Comparison of ENCODE assay signal across 13 cellular contexts in genomic region chr18:3931542-3932112, GRCh38.
DNase-seq lines count a peak whose midpoint lies in the region; TF ChIP-seq lines count a peak whose summit lies in the region.
"Had no signal": no experiment of that assay in that cellular context is flagged by ENCODE, and none has a peak within 500 bp of the region (broad histone marks: within the 10 kb centered on the region; RNA-seq: fewer than 3 reads in every experiment).

No MANE protein-coding gene starts in this region.

- peak overlapping the region in 2 of 59 donors; percentile 9 to 14 for H3K4me3 ChIP-seq in dorsolateral prefrontal cortex
- no peak overlapping the region for H3K4me3 ChIP-seq in prostate gland
- H3K4me3 ChIP-seq: BLaER1, GM23338 had no signal

- no peaks in the 10 kb centered on the region for H3K4me1 ChIP-seq in prostate gland (replicated peaks)

- peak in 1 of 56 donors; percentile 16 for TF ChIP-seq CTCF in dorsolateral prefrontal cortex (IDR thresholded peaks at IDR 0.05 in 54 of 56, conservative IDR thresholded peaks at IDR 0.05 in 2 of 56; ENCODE audit: low read depth in 1 of 56, partially characterized antibody in 56 of 56)
- TF ChIP-seq CTCF in prostate gland (IDR thresholded peaks at IDR 0.05): no peak

- H3K36me3 ChIP-seq in prostate gland: no peaks in the 10 kb centered on the region
- H3K36me3 ChIP-seq: BLaER1 had no signal

- intact Hi-C loops in dorsolateral prefrontal cortex (cut with DNase I) (no loop called here), prostate gland (cut with DNase I) (no loop called here)

- TF ChIP-seq POLR2A in prostate gland (IDR thresholded peaks at IDR 0.05): no peak

- H3K27ac ChIP-seq in dorsolateral prefrontal cortex (peak overlapping the region in 45 of 59 donors; percentile 5 to 85 (median 65)), prostate gland (no peak overlapping the region)
- H3K27ac ChIP-seq: BLaER1 had no signal

- no peaks in the 10 kb centered on the region for H3K9me3 ChIP-seq in prostate gland
- H3K9me3 ChIP-seq: BLaER1 had no signal

- DNase-seq in ELR (ENCODE audit: low read depth) (peak; percentile 3), NCI-H226 (peak; percentile 72), dorsolateral prefrontal cortex (no peak), renal cortical epithelial cell (ENCODE audit: low read depth) (peak; percentile 28), GF-D8 (lab: John Stamatoyannopoulos, UW) (no peak), prostate gland (ENCODE audit: low spot score) (no peak), NCI-H2171 treated with DMSO at 0.1 percent for 48 hours (lab: John Stamatoyannopoulos, UW) (no peak)
- DNase-seq: DMS153, NCI-H1048, NCI-H748 treated with DMSO at 0.1 percent for 48 hours, SHP77 treated with DMSO at 0.1 percent for 48 hours had no signal

- H3K27me3 ChIP-seq in dorsolateral prefrontal cortex: no peaks in the 10 kb centered on the region
- no peaks in the 10 kb centered on the region for H3K27me3 ChIP-seq in prostate gland (replicated peaks; ENCODE audit: insufficient read depth)
- H3K27me3 ChIP-seq: BLaER1 had no signal

- WGBS in prostate gland: 98% methylated on average over 4 of the region's 4 CpGs

Comparison
In these comparisons a context has a peak if more than half of its experiments do, and no peak if none do; other contexts are left out.
1. DNase-seq: peak in ELR (single experiment), NCI-H226 (single experiment) and renal cortical epithelial cell (single experiment); none in dorsolateral prefrontal cortex (0 of 10), GF-D8 (single experiment), prostate gland (single experiment) and NCI-H2171 treated with DMSO at 0.1 percent for 48 hours (single experiment).
2. H3K27ac ChIP-seq: peak in dorsolateral prefrontal cortex (45 of 59); none in prostate gland (0 of 2).